22 cellular contexts compared by ENCODE assay signal in genomic region chr20:6513586-6513985, GRCh38.
"Had no signal": no experiment of that assay in that cellular context is flagged by ENCODE, and none has a peak within 500 bp of the region (broad histone marks: within the 10 kb centered on the region; RNA-seq: fewer than 3 reads in every experiment).

No MANE protein-coding gene starts in this region.

- H3K9me3 ChIP-seq: MG63, SJSA1 had no signal

- H3K4me1 ChIP-seq: SJSA1 had no signal

- FAIRE-seq: HTR-8/SVneo, RCC 7860 had no signal

- DNase-seq: KBM-7, MG63, NCI-H1105, NCI-H1417, NCI-H1436 treated with DMSO at 0.1 percent for 48 hours, NCI-H1694, NCI-H187 treated with DMSO at 0.1 percent for 48 hours, NCI-H2029 treated with DMSO at 0.1 percent for 48 hours, NCI-H2171 treated with DMSO at 0.1 percent for 48 hours, NCI-H345, NCI-H446 treated with DMSO at 0.1 percent for 48 hours, NCI-H510A treated with DMSO at 0.1 percent for 48 hours, NCI-H69, NCI-H774, Right ventricle myocardium superior, RPMI8226, SIG-M5 had no signal

- H3K27me3 ChIP-seq: MG63, SJSA1 had no signal

- H3K27ac ChIP-seq: HL-60, SJSA1, SK-N-MC had no signal

- H3K4me3 ChIP-seq: MG63, SJSA1, SK-N-MC had no signal

- H3K36me3 ChIP-seq: MG63, SJSA1 had no signal
